In genomic region chr15:40843183-40843884, GRCh38 we compare ENCODE assay signal across 10 cellular contexts. TPM values are rescaled to one million over a fixed set of nuclear protein-coding genes. Genes with fewer than 3 reads are reported as not detected.
A peak's percentile ranks its signal among the peaks of the same experiment; 100 is the strongest.
DNase-seq lines count a peak whose midpoint lies in the region; ATAC-seq, FAIRE-seq and TF ChIP-seq lines count a peak whose summit lies in the region.
"Had no signal": no experiment of that assay in that cellular context is flagged by ENCODE, and none has a peak within 500 bp of the region (broad histone marks: within the 10 kb centered on the region; RNA-seq: fewer than 3 reads in every experiment).

No MANE protein-coding gene starts in this region.

- TF ChIP-seq POLR2A in spleen (IDR thresholded peaks at IDR 0.05): no peak

- peaks cover 15% of the 10 kb centered on the region for H3K27me3 Mint-ChIP-seq in activated T-helper 1 cell treated with anti-CD3 and anti-CD28 coated beads, Interleukin-12 subunit alpha, Interleukin-12 subunit beta, Interleukin-2, Interleukin-4 antibody, amounts not matched to agents 30 ng/mL and 10 ng/mL and 1 ng/mL, durations not matched to agents 14 hours and 24 hours and 36 hours (ENCODE audit: insufficient read depth)

- DNase-seq in DMS53 (lab: John Stamatoyannopoulos, UW) (peak; percentile 62), DMS53 treated with DMSO at 0.1 percent for 48 hours (lab: John Stamatoyannopoulos, UW; ENCODE audit: unreplicated experiment) (no peak), kidney (no peak), spleen (peak; percentile 71), NCI-H524 treated with DMSO at 0.1 percent for 48 hours (lab: John Stamatoyannopoulos, UW) (no peak), SKM-1 (lab: John Stamatoyannopoulos, UW; ENCODE audit: unreplicated experiment) (no peak)
- no peak for DNase-seq in activated T-helper 1 cell treated with anti-CD3 and anti-CD28 coated beads, Interleukin-12 subunit alpha, Interleukin-12 subunit beta, Interleukin-2, Interleukin-4 antibody, amounts not matched to agents 30 ng/mL and 10 ng/mL and 1 ng/mL, durations not matched to agents 14 hours and 24 hours and 36 hours (ENCODE audit: low spot score)
- DNase-seq: MV-4-11 had no signal

- H3K36me3 Mint-ChIP-seq in activated T-helper 1 cell treated with anti-CD3 and anti-CD28 coated beads, Interleukin-12 subunit alpha, Interleukin-12 subunit beta, Interleukin-2, Interleukin-4 antibody, amounts not matched to agents 30 ng/mL and 10 ng/mL and 1 ng/mL, durations not matched to agents 14 hours and 24 hours and 36 hours (ENCODE audit: low read depth): peaks cover 3% of the 10 kb centered on the region

- 26 to 78% (median 35%) methylated on average over 14 to 35 of the region's 35 CpGs for WGBS in spleen, 5 donors

- peak overlapping the region; percentile 61 to 67 for H3K4me3 ChIP-seq in kidney (ENCODE audit: low read length in 2 of 2)
- H3K4me3 ChIP-seq in spleen: peak overlapping the region; percentile 66 to 96 (median 74)

- TF ChIP-seq CTCF in kidney (IDR thresholded peaks at IDR 0.05; ENCODE audit: borderline replicate concordance, extremely low read depth, insufficient read depth) (no peak), spleen (IDR thresholded peaks at IDR 0.05 in 8 of 11, conservative IDR thresholded peaks at IDR 0.05 in 3 of 11) (no peak)

- peak overlapping the region; percentile 54 to 73 for H3K9ac ChIP-seq in kidney (ENCODE audit: low read length in 2 of 2)

- ATAC-seq in HG03571 (IDR thresholded peaks at IDR 0.05; ENCODE audit: unreplicated experiment): no peak

- H3K27ac ChIP-seq in kidney (ENCODE audit: low read depth in 2 of 2, low read length in 2 of 2) (peak overlapping the region; percentile 33 to 88), spleen (peak overlapping the region in 2 of 8 donors; percentile 35 to 46)

- intact Hi-C loops in activated T-helper 1 cell treated with anti-CD3 and anti-CD28 coated beads, Interleukin-12 subunit alpha, Interleukin-12 subunit beta, Interleukin-2, Interleukin-4 antibody, amounts not matched to agents 30 ng/mL and 10 ng/mL and 1 ng/mL, durations not matched to agents 14 hours and 24 hours and 36 hours (cut with micrococcal nuclease): loop anchor here (5.0 kb wide), 2 partner anchors 49 to 439 kb away; partner anchors contain the start of gene VPS18
- intact Hi-C loops in kidney (cut with DNase I): no loop called here
- intact Hi-C loops in spleen (cut with DNase I; ENCODE audit: low total_unique reads): no loop called here

- peak overlapping the region; percentile 78 for H3K4me3 Mint-ChIP-seq in activated T-helper 1 cell treated with anti-CD3 and anti-CD28 coated beads, Interleukin-12 subunit alpha, Interleukin-12 subunit beta, Interleukin-2, Interleukin-4 antibody, amounts not matched to agents 30 ng/mL and 10 ng/mL and 1 ng/mL, durations not matched to agents 14 hours and 24 hours and 36 hours

- no peak overlapping the region for H3K27ac Mint-ChIP-seq in activated T-helper 1 cell treated with anti-CD3 and anti-CD28 coated beads, Interleukin-12 subunit alpha, Interleukin-12 subunit beta, Interleukin-2, Interleukin-4 antibody, amounts not matched to agents 30 ng/mL and 10 ng/mL and 1 ng/mL, durations not matched to agents 14 hours and 24 hours and 36 hours

- H3K27me3 ChIP-seq in spleen (replicated peaks in 1 of 7): peaks cover 0 to 29% (median 16%) of the 10 kb centered on the region in 7 donors

- H3K4me1 Mint-ChIP-seq in activated T-helper 1 cell treated with anti-CD3 and anti-CD28 coated beads, Interleukin-12 subunit alpha, Interleukin-12 subunit beta, Interleukin-2, Interleukin-4 antibody, amounts not matched to agents 30 ng/mL and 10 ng/mL and 1 ng/mL, durations not matched to agents 14 hours and 24 hours and 36 hours (ENCODE audit: low read depth): peaks cover 33% of the 10 kb centered on the region

- no peak for FAIRE-seq in kidney (lab: Jason Lieb, UNC)

- no peaks in the 10 kb centered on the region for H3K9me3 ChIP-seq in kidney (ENCODE audit: control insufficient read depth in 1 of 2, low read length in 2 of 2)
- no peaks in the 10 kb centered on the region for H3K9me3 ChIP-seq in spleen

- no peaks in the 10 kb centered on the region for H3K9me3 Mint-ChIP-seq in activated T-helper 1 cell treated with anti-CD3 and anti-CD28 coated beads, Interleukin-12 subunit alpha, Interleukin-12 subunit beta, Interleukin-2, Interleukin-4 antibody, amounts not matched to agents 30 ng/mL and 10 ng/mL and 1 ng/mL, durations not matched to agents 14 hours and 24 hours and 36 hours

- H3K36me3 ChIP-seq in kidney (ENCODE audit: control insufficient read depth in 1 of 2, insufficient read depth in 2 of 2, low read length in 2 of 2) (peaks cover 0 to 4% of the 10 kb centered on the region in 2 donors), spleen (no peaks in the 10 kb centered on the region)

- H3K4me1 ChIP-seq in kidney (ENCODE audit: control insufficient read depth in 1 of 2, insufficient read depth in 1 of 2, low read depth in 1 of 2, low read length in 2 of 2) (peaks cover 26 to 32% of the 10 kb centered on the region in 2 donors), spleen (peaks cover 17 to 50% (median 46%) of the 10 kb centered on the region in 6 donors)

RNA-seq across cellular contexts. Expression of gene SPINT1, which starts 0.5 kb away (rescaled TPM):
- total RNA-seq in activated T-helper 1 cell treated with anti-CD3 and anti-CD28 coated beads, Interleukin-12 subunit alpha, Interleukin-12 subunit beta, Interleukin-2, Interleukin-4 antibody, amounts not matched to agents 30 ng/mL and 10 ng/mL and 1 ng/mL, durations not matched to agents 14 hours and 24 hours and 36 hours: 11.0 and 12.4 TPM in 2 replicates
- total RNA-seq in kidney: 114 TPM
- polyA plus RNA-seq in kidney (ENCODE audit: insufficient read depth, low read depth, low replicate concordance): 112 TPM
- total RNA-seq in spleen: 10 to 100 TPM in 4 of 7 donors, 1 to 10 TPM in 3; 6.5 to 25.8 (median 11.3) TPM
- 1 to 10 TPM; 4.8 to 5.6 (median 5.0) TPM for polyA plus RNA-seq in spleen

RNA-seq across cellular contexts. Expression of gene PPP1R14D, which starts 14.8 kb away (rescaled TPM):
- not detected in 2 replicates for total RNA-seq in activated T-helper 1 cell treated with anti-CD3 and anti-CD28 coated beads, Interleukin-12 subunit alpha, Interleukin-12 subunit beta, Interleukin-2, Interleukin-4 antibody, amounts not matched to agents 30 ng/mL and 10 ng/mL and 1 ng/mL, durations not matched to agents 14 hours and 24 hours and 36 hours
- total RNA-seq in kidney (not detected), spleen (not detected)
- polyA plus RNA-seq in kidney (ENCODE audit: insufficient read depth, low read depth, low replicate concordance) (4.0 TPM), spleen (under 1 TPM in 1 of 3 donors, not detected in 2; 0.30 TPM)
- total RNA-seq: A172 had no signal

RNA-seq across cellular contexts. Expression of gene RHOV, which starts 30.7 kb away (rescaled TPM):
- 1.3 and 1.6 TPM in 2 replicates for total RNA-seq in activated T-helper 1 cell treated with anti-CD3 and anti-CD28 coated beads, Interleukin-12 subunit alpha, Interleukin-12 subunit beta, Interleukin-2, Interleukin-4 antibody, amounts not matched to agents 30 ng/mL and 10 ng/mL and 1 ng/mL, durations not matched to agents 14 hours and 24 hours and 36 hours
- 3.0 TPM for total RNA-seq in kidney
- 4.6 TPM for polyA plus RNA-seq in kidney (ENCODE audit: insufficient read depth, low read depth, low replicate concordance)
- not detected for total RNA-seq in spleen
- polyA plus RNA-seq in spleen: under 1 TPM in 2 of 3 donors, not detected in 1; 0.06 to 0.19 TPM

RNA-seq across cellular contexts. Expression of gene DNAJC17, which starts 36.1 kb away (rescaled TPM):
- total RNA-seq in activated T-helper 1 cell treated with anti-CD3 and anti-CD28 coated beads, Interleukin-12 subunit alpha, Interleukin-12 subunit beta, Interleukin-2, Interleukin-4 antibody, amounts not matched to agents 30 ng/mL and 10 ng/mL and 1 ng/mL, durations not matched to agents 14 hours and 24 hours and 36 hours: 52.5 and 54.1 TPM in 2 replicates
- total RNA-seq in kidney (41.6 TPM), spleen (10 to 100 TPM; 16.2 to 57.1 (median 41.1) TPM)
- polyA plus RNA-seq in kidney (ENCODE audit: insufficient read depth, low read depth, low replicate concordance) (56.7 TPM), spleen (10 to 100 TPM; 52.5 to 61.5 (median 60.4) TPM)

RNA-seq across cellular contexts. Expression of gene ZFYVE19, which starts 36.4 kb away (rescaled TPM):
- 36.2 and 38.6 TPM in 2 replicates for total RNA-seq in activated T-helper 1 cell treated with anti-CD3 and anti-CD28 coated beads, Interleukin-12 subunit alpha, Interleukin-12 subunit beta, Interleukin-2, Interleukin-4 antibody, amounts not matched to agents 30 ng/mL and 10 ng/mL and 1 ng/mL, durations not matched to agents 14 hours and 24 hours and 36 hours
- 18.7 TPM for total RNA-seq in kidney
- polyA plus RNA-seq in kidney (ENCODE audit: insufficient read depth, low read depth, low replicate concordance): 37.5 TPM
- 10 to 100 TPM; 16.1 to 31.1 (median 20.3) TPM for total RNA-seq in spleen
- polyA plus RNA-seq in spleen: 10 to 100 TPM; 23.2 to 31.7 (median 27.3) TPM

Comparison
In these comparisons a context has a peak if more than half of its experiments do, and no peak if none do; other contexts are left out.
1. DNase-seq: peak in DMS53 (single experiment) and spleen (single experiment); none in DMS53 treated with DMSO at 0.1 percent for 48 hours (single experiment), activated T-helper 1 cell treated with anti-CD3 and anti-CD28 coated beads, Interleukin-12 subunit alpha, Interleukin-12 subunit beta, Interleukin-2, Interleukin-4 antibody, amounts not matched to agents 30 ng/mL and 10 ng/mL and 1 ng/mL, durations not matched to agents 14 hours and 24 hours and 36 hours (single experiment), kidney (single experiment), NCI-H524 treated with DMSO at 0.1 percent for 48 hours (single experiment) and SKM-1 (single experiment).